In the genomic region with DNA sequence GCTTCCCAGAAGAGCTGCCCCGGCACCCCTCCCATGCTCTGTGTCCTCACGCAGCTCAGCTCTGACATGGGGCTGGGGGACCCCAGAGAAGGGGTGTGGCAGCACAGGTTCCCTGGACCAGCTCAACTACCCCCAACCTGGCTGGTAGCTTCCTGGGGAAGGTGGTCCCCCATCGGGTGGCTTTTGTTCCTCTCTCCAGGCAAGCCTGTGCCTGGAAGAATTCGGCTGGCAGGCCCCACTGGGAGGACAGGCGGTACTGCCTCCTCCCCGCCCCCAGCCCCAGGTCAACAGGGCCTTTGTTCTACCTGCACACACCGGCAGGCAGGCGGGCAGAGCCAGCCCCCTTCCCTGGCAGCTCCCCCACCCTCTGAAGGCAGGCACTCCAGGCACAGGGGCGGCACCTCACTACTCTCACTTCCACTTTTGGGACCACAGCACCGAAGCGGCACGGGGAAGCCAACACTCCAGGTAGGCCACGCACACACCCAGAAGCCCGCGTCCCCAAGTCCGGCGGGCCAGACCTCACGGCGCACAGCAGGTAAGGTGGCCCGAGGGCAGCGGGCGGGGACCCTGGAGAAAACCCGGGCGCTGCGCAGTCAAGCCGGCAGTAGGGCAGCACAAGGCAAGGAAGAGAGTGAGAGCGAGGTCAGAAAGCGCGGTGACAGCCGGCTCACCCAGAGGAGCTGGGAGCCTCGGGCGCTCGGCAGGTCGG, we compare ENCODE assay signal across 1 cellular context.
TF ChIP-seq lines count a peak whose summit lies in the region.

No MANE protein-coding gene starts in this region.

TF ChIP-seq in GM12878, 131 proteins besides CTCF, POLR2A, EP300 and RAD21 (continued from another document):
- TF ChIP-seq CHD2 (IDR thresholded peaks at IDR 0.05; ENCODE audit: borderline replicate concordance, low read depth, low read length) (peak; percentile 44; the same call in 1 of the 2 replicates), SPI1 (IDR thresholded peaks at IDR 0.05; ENCODE audit: borderline replicate concordance, insufficient read depth, low read depth, low read length) (peak; percentile 93), RFX5 (IDR thresholded peaks at IDR 0.05; ENCODE audit: low read depth, low read length) (no peak), ZNF384 (IDR thresholded peaks at IDR 0.05; ENCODE audit: borderline replicate concordance, low read depth, low read length) (no peak), IKZF1 (conservative IDR thresholded peaks at IDR 0.05) (peak; percentile 56), NBN (IDR thresholded peaks at IDR 0.05) (peak; percentile 42; the same call in 1 of the 2 replicates), IKZF2 (IDR thresholded peaks at IDR 0.05) (peak; percentile 55 to 63; a peak in 3 of 4 replicates), ZBED1 (IDR thresholded peaks at IDR 0.05; ENCODE audit: borderline replicate concordance) (no peak), EGR1 (IDR thresholded peaks at IDR 0.05; ENCODE audit: borderline replicate concordance in 1 of 2, low read depth in 2 of 2, low read length in 2 of 2) (no peak), BCL11A (IDR thresholded peaks at IDR 0.05; ENCODE audit: low read depth, low read length) (0 out of 2 replicates have a peak, but pooled peaks have one; percentile 18), RB1 (IDR thresholded peaks at IDR 0.05; ENCODE audit: borderline replicate concordance) (0 out of 2 replicates have a peak, but pooled peaks have one; percentile 43), IRF4 (IDR thresholded peaks at IDR 0.05; ENCODE audit: low read depth, low read length) (peak; percentile 81), MEF2A (IDR thresholded peaks at IDR 0.05; ENCODE audit: insufficient read depth, low read depth, low read length) (no peak), SUPT20H (IDR thresholded peaks at IDR 0.05; ENCODE audit: borderline replicate concordance, control insufficient read depth, low read depth, low read length) (no peak), ZNF207 (IDR thresholded peaks at IDR 0.05; ENCODE audit: borderline replicate concordance) (no peak), POLR2AphosphoS5 (IDR thresholded peaks at IDR 0.05; ENCODE audit: low read length) (no peak), JUNB (IDR thresholded peaks at IDR 0.05) (no peak), PAX8 (IDR thresholded peaks at IDR 0.05) (no peak), ATF7 (IDR thresholded peaks at IDR 0.05; ENCODE audit: low read depth) (no peak), TCF3 (IDR thresholded peaks at IDR 0.05; ENCODE audit: borderline replicate concordance, insufficient read depth, low read depth, low read length) (no peak), CHD1 (IDR thresholded peaks at IDR 0.05; ENCODE audit: low read depth, low read length) (no peak), LARP7 (IDR thresholded peaks at IDR 0.05) (no peak), HDGF (IDR thresholded peaks at IDR 0.05) (0 out of 2 replicates have a peak, but pooled peaks have one; percentile 32), DPF2 (IDR thresholded peaks at IDR 0.05) (peak; percentile 92), NRF1 (conservative IDR thresholded peaks at IDR 0.05; ENCODE audit: low read depth, low read length) (no peak), BHLHE40 (IDR thresholded peaks at IDR 0.05; ENCODE audit: borderline replicate concordance in 1 of 2, low read depth in 2 of 2, low read length in 1 of 2) (peak; percentile 87 to 94), PAX5 (IDR thresholded peaks at IDR 0.05; ENCODE audit: borderline replicate concordance, low read depth, low read length) (peak; percentile 42; the same call in 1 of the 2 replicates), NFIC (IDR thresholded peaks at IDR 0.05; ENCODE audit: low read depth, low read length) (no peak)
- TF ChIP-seq, protein P1, sequence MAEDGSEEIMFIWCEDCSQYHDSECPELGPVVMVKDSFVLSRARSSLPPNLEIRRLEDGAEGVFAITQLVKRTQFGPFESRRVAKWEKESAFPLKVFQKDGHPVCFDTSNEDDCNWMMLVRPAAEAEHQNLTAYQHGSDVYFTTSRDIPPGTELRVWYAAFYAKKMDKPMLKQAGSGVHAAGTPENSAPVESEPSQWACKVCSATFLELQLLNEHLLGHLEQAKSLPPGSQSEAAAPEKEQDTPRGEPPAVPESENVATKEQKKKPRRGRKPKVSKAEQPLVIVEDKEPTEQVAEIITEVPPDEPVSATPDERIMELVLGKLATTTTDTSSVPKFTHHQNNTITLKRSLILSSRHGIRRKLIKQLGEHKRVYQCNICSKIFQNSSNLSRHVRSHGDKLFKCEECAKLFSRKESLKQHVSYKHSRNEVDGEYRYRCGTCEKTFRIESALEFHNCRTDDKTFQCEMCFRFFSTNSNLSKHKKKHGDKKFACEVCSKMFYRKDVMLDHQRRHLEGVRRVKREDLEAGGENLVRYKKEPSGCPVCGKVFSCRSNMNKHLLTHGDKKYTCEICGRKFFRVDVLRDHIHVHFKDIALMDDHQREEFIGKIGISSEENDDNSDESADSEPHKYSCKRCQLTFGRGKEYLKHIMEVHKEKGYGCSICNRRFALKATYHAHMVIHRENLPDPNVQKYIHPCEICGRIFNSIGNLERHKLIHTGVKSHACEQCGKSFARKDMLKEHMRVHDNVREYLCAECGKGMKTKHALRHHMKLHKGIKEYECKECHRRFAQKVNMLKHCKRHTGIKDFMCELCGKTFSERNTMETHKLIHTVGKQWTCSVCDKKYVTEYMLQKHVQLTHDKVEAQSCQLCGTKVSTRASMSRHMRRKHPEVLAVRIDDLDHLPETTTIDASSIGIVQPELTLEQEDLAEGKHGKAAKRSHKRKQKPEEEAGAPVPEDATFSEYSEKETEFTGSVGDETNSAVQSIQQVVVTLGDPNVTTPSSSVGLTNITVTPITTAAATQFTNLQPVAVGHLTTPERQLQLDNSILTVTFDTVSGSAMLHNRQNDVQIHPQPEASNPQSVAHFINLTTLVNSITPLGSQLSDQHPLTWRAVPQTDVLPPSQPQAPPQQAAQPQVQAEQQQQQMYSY (CRISPR knock-in tag; IDR thresholded peaks at IDR 0.05) = no peak
- TF ChIP-seq, protein P2, sequence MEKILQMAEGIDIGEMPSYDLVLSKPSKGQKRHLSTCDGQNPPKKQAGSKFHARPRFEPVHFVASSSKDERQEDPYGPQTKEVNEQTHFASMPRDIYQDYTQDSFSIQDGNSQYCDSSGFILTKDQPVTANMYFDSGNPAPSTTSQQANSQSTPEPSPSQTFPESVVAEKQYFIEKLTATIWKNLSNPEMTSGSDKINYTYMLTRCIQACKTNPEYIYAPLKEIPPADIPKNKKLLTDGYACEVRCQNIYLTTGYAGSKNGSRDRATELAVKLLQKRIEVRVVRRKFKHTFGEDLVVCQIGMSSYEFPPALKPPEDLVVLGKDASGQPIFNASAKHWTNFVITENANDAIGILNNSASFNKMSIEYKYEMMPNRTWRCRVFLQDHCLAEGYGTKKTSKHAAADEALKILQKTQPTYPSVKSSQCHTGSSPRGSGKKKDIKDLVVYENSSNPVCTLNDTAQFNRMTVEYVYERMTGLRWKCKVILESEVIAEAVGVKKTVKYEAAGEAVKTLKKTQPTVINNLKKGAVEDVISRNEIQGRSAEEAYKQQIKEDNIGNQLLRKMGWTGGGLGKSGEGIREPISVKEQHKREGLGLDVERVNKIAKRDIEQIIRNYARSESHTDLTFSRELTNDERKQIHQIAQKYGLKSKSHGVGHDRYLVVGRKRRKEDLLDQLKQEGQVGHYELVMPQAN (conservative IDR thresholded peaks at IDR 0.05) = 0 out of 2 replicates have a peak, but pooled peaks have one; percentile 29
- TF ChIP-seq, protein P3, sequence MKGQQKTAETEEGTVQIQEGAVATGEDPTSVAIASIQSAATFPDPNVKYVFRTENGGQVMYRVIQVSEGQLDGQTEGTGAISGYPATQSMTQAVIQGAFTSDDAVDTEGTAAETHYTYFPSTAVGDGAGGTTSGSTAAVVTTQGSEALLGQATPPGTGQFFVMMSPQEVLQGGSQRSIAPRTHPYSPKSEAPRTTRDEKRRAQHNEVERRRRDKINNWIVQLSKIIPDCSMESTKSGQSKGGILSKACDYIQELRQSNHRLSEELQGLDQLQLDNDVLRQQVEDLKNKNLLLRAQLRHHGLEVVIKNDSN (IDR thresholded peaks at IDR 0.05; ENCODE audit: borderline replicate concordance, extremely low read length, insufficient read depth, low read depth, low read length) = no peak
- TF ChIP-seq, protein P4, sequence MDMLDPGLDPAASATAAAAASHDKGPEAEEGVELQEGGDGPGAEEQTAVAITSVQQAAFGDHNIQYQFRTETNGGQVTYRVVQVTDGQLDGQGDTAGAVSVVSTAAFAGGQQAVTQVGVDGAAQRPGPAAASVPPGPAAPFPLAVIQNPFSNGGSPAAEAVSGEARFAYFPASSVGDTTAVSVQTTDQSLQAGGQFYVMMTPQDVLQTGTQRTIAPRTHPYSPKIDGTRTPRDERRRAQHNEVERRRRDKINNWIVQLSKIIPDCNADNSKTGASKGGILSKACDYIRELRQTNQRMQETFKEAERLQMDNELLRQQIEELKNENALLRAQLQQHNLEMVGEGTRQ (IDR thresholded peaks at IDR 0.05; ENCODE audit: borderline replicate concordance, low read depth, low read length) = no peak
- TF ChIP-seq, protein P5, sequence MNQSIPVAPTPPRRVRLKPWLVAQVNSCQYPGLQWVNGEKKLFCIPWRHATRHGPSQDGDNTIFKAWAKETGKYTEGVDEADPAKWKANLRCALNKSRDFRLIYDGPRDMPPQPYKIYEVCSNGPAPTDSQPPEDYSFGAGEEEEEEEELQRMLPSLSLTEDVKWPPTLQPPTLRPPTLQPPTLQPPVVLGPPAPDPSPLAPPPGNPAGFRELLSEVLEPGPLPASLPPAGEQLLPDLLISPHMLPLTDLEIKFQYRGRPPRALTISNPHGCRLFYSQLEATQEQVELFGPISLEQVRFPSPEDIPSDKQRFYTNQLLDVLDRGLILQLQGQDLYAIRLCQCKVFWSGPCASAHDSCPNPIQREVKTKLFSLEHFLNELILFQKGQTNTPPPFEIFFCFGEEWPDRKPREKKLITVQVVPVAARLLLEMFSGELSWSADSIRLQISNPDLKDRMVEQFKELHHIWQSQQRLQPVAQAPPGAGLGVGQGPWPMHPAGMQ (IDR thresholded peaks at IDR 0.05; ENCODE audit: borderline replicate concordance) = peak; percentile 16; the same call in 1 of the 2 replicates
- TF ChIP-seq, protein P6, sequence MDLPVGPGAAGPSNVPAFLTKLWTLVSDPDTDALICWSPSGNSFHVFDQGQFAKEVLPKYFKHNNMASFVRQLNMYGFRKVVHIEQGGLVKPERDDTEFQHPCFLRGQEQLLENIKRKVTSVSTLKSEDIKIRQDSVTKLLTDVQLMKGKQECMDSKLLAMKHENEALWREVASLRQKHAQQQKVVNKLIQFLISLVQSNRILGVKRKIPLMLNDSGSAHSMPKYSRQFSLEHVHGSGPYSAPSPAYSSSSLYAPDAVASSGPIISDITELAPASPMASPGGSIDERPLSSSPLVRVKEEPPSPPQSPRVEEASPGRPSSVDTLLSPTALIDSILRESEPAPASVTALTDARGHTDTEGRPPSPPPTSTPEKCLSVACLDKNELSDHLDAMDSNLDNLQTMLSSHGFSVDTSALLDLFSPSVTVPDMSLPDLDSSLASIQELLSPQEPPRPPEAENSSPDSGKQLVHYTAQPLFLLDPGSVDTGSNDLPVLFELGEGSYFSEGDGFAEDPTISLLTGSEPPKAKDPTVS (IDR thresholded peaks at IDR 0.05; ENCODE audit: low read depth, low read length) = no peak
